Comparison of ENCODE assay signal across 22 cellular contexts in genomic region chr16:64254443-64255367, GRCh38.
DNase-seq lines count a peak whose midpoint lies in the region; ATAC-seq, FAIRE-seq and TF ChIP-seq lines count a peak whose summit lies in the region.
"Had no signal": no experiment of that assay in that cellular context is flagged by ENCODE, and none has a peak within 500 bp of the region (broad histone marks: within the 10 kb centered on the region; RNA-seq: fewer than 3 reads in every experiment).

No MANE protein-coding gene starts in this region.

- POLR2A ChIA-PET in HepG2 (lab: Yijun Ruan, JAX): no interaction called here

- H3K9me2 ChIP-seq in MM.1S (replicated peaks; ENCODE audit: insufficient read depth, low read length): no peaks in the 10 kb centered on the region

- H3K27ac ChIP-seq in HepG2 (ENCODE audit: extremely low read length, insufficient read depth, low read length): no peak overlapping the region
- no peak overlapping the region for H3K27ac ChIP-seq in right lobe of liver
- H3K27ac ChIP-seq in MM.1S (ENCODE audit: low read length): no peak overlapping the region
- H3K27ac ChIP-seq: 22Rv1, BLaER1, C4-2B had no signal

- in situ Hi-C loops in HepG2 (cut with HindIII; ENCODE audit: extremely low pct_ligation_motif_present, low pct_unique_long_range_greater_than_20kb): no loop called here

- DNase-seq in HepG2 (ENCODE audit: low spot score): no peak
- DNase-seq in right lobe of liver: no peak
- peak; percentile 47 for DNase-seq in epithelial cell of esophagus (ENCODE audit: low read depth)
- DNase-seq in kidney tubule cell (ENCODE audit: low spot score): peak; percentile 34
- no peak for DNase-seq in COLO829 (ENCODE audit: low spot score)
- no peak for DNase-seq in MM.1S
- no peak for DNase-seq in DMS53 (lab: John Stamatoyannopoulos, UW)
- DNase-seq: CD4-positive, CD25-positive, alpha-beta regulatory T cell; CD8-positive, alpha-beta T cell; DMS 273 treated with DMSO at 0.1 percent for 48 hours; DMS79 treated with DMSO at 0.1 percent for 48 hours; GF-D8; H9 had no signal

- CTCF ChIA-PET in HepG2 (lab: Yijun Ruan, JAX; ENCODE audit: low intra/inter-chr PET ratio, low total read pairs): no interaction called here

- 19% methylated on average over 4 of the region's 4 CpGs for WGBS in HepG2 (ENCODE audit: low lambda C conversion rate)
- WGBS in right lobe of liver (ENCODE audit: insufficient coverage, low coverage, low lambda C conversion rate, missing lambda C conversion rate): 52% methylated on average over 2 of the region's 4 CpGs

- H4K20me1 ChIP-seq in HepG2 (ENCODE audit: insufficient read depth, low read length) (no peaks in the 10 kb centered on the region), MM.1S (ENCODE audit: insufficient read depth, low read length) (no peaks in the 10 kb centered on the region)
- H4K20me1 ChIP-seq: BLaER1 had no signal

- TF ChIP-seq EP300 in HepG2 (IDR thresholded peaks at IDR 0.05; ENCODE audit: low read depth in 2 of 2, low read length in 2 of 2) (no peak), HepG2 (CRISPR knock-in tag; IDR thresholded peaks at IDR 0.05; ENCODE audit: borderline replicate concordance) (no peak)

- H3K4me1 ChIP-seq in HepG2 (ENCODE audit: insufficient read depth, low read length) (no peaks in the 10 kb centered on the region), right lobe of liver (no peaks in the 10 kb centered on the region), MM.1S (ENCODE audit: low read length) (no peaks in the 10 kb centered on the region)
- H3K4me1 ChIP-seq: BLaER1 had no signal

- H3K4me3 ChIP-seq in HepG2 (replicated peaks in 1 of 3; ENCODE audit: insufficient read depth in 1 of 3, low read depth in 2 of 3, low read length in 3 of 3): no peak overlapping the region
- no peak overlapping the region for H3K4me3 ChIP-seq in right lobe of liver
- no peak overlapping the region for H3K4me3 ChIP-seq in epithelial cell of esophagus (ENCODE audit: low read length)
- no peak overlapping the region for H3K4me3 ChIP-seq in MM.1S (ENCODE audit: low read length)
- H3K4me3 ChIP-seq: BLaER1, GM23338 had no signal

- ATAC-seq in HepG2 (no peak), right lobe of liver (no peak)
- ATAC-seq: CD8-positive, alpha-beta T cell; GM23338; HCT116 had no signal

- no peaks in the 10 kb centered on the region for H3K79me2 ChIP-seq in HepG2 (ENCODE audit: insufficient read depth, low read length)
- H3K79me2 ChIP-seq in MM.1S (ENCODE audit: low read length): no peaks in the 10 kb centered on the region

- H3K36me3 ChIP-seq in HepG2 (replicated peaks in 1 of 2; ENCODE audit: control insufficient read depth in 1 of 2, insufficient read depth in 2 of 2, low read length in 2 of 2) (no peaks in the 10 kb centered on the region), right lobe of liver (no peaks in the 10 kb centered on the region), MM.1S (replicated peaks; ENCODE audit: insufficient read depth, low read length) (no peaks in the 10 kb centered on the region)
- H3K36me3 ChIP-seq: BLaER1 had no signal

- no peak overlapping the region for H2AFZ ChIP-seq in HepG2 (ENCODE audit: low read length)
- no peak overlapping the region for H2AFZ ChIP-seq in MM.1S (ENCODE audit: low read length)
- H2AFZ ChIP-seq: GM23338 had no signal

- no peak for TF ChIP-seq POLR2A in HepG2 (IDR thresholded peaks at IDR 0.05; ENCODE audit: insufficient read depth in 1 of 2, low read depth in 2 of 2, low read length in 2 of 2)
- no peak for TF ChIP-seq POLR2A in right lobe of liver (IDR thresholded peaks at IDR 0.05)

- H3K4me2 ChIP-seq in HepG2 (ENCODE audit: low read depth, low read length) (no peak overlapping the region), MM.1S (ENCODE audit: low read depth, low read length) (no peak overlapping the region)
- H3K4me2 ChIP-seq: BLaER1, GM23338 had no signal

- no peak for FAIRE-seq in HepG2 (lab: Jason Lieb, UNC)
- FAIRE-seq: A204.1, D721Med, GM12891, GM18507 had no signal

- no peaks in the 10 kb centered on the region for H3F3A ChIP-seq in MM.1S (ENCODE audit: insufficient read depth, low read length)

- H3K27me3 ChIP-seq in HepG2 (ENCODE audit: control insufficient read depth in 1 of 2, insufficient read depth in 2 of 2, low read length in 2 of 2): no peaks in the 10 kb centered on the region; a peak in 1 of 5 replicates
- H3K27me3 ChIP-seq in right lobe of liver: no peaks in the 10 kb centered on the region
- H3K27me3 ChIP-seq in MM.1S (replicated peaks; ENCODE audit: insufficient read depth, low read length): no peaks in the 10 kb centered on the region
- H3K27me3 ChIP-seq: BLaER1 had no signal

- intact Hi-C loops in HepG2 (cut with micrococcal nuclease; ENCODE audit: unreplicated experiment): no loop called here
- intact Hi-C loops in right lobe of liver (cut with DNase I): no loop called here

- no peak for TF ChIP-seq RAD21 in HepG2 (CRISPR knock-in tag; IDR thresholded peaks at IDR 0.05)

- no peak for TF ChIP-seq CTCF in HepG2 (CRISPR knock-in tag; IDR thresholded peaks at IDR 0.05)
- TF ChIP-seq CTCF in right lobe of liver (IDR thresholded peaks at IDR 0.05): no peak
- TF ChIP-seq CTCF in epithelial cell of esophagus (IDR thresholded peaks at IDR 0.05; ENCODE audit: insufficient read depth, low read depth, low read length, missing control alignments): no peak
- TF ChIP-seq CTCF in MM.1S (IDR thresholded peaks at IDR 0.05; ENCODE audit: low read length): no peak

- H3K9ac ChIP-seq in HepG2 (ENCODE audit: insufficient read depth, low read depth, low read length) (no peak overlapping the region), MM.1S (ENCODE audit: low read length) (no peak overlapping the region)
- H3K9ac ChIP-seq: BLaER1 had no signal

- H3K9me3 ChIP-seq in HepG2 (ENCODE audit: low read length): peaks cover 9% of the 10 kb centered on the region; the same call in 1 of the 2 replicates
- H3K9me3 ChIP-seq in right lobe of liver: no peaks in the 10 kb centered on the region
- H3K9me3 ChIP-seq in MM.1S (replicated peaks; ENCODE audit: insufficient read depth, low read length): no peaks in the 10 kb centered on the region
- H3K9me3 ChIP-seq: BLaER1 had no signal

- BruUV-seq in HepG2 (replicated peaks; lab: Mats Ljungman, UMichigan): no TSS peak

TF ChIP-seq in HepG2, 621 proteins besides CTCF, POLR2A, EP300 and RAD21 (continues in another document):
- no peak for TF ChIP-seq ZNF275 (CRISPR knock-in tag; IDR thresholded peaks at IDR 0.05; ENCODE audit: borderline replicate concordance)
- TF ChIP-seq ZBTB4 (CRISPR knock-in tag; IDR thresholded peaks at IDR 0.05; ENCODE audit: borderline replicate concordance): no peak
- peak; percentile 96 for TF ChIP-seq HNRNPK (IDR thresholded peaks at IDR 0.05; ENCODE audit: low read depth, low read length, poor library complexity, severe bottlenecking)

Comparison
In these comparisons a context has a peak if more than half of its experiments do, and no peak if none do; other contexts are left out.
1. DNase-seq: peak in epithelial cell of esophagus (single experiment) and kidney tubule cell (single experiment); none in HepG2 (single experiment), right lobe of liver (0 of 3), COLO829 (single experiment), MM.1S (single experiment) and DMS53 (single experiment).